In the genomic region with DNA sequence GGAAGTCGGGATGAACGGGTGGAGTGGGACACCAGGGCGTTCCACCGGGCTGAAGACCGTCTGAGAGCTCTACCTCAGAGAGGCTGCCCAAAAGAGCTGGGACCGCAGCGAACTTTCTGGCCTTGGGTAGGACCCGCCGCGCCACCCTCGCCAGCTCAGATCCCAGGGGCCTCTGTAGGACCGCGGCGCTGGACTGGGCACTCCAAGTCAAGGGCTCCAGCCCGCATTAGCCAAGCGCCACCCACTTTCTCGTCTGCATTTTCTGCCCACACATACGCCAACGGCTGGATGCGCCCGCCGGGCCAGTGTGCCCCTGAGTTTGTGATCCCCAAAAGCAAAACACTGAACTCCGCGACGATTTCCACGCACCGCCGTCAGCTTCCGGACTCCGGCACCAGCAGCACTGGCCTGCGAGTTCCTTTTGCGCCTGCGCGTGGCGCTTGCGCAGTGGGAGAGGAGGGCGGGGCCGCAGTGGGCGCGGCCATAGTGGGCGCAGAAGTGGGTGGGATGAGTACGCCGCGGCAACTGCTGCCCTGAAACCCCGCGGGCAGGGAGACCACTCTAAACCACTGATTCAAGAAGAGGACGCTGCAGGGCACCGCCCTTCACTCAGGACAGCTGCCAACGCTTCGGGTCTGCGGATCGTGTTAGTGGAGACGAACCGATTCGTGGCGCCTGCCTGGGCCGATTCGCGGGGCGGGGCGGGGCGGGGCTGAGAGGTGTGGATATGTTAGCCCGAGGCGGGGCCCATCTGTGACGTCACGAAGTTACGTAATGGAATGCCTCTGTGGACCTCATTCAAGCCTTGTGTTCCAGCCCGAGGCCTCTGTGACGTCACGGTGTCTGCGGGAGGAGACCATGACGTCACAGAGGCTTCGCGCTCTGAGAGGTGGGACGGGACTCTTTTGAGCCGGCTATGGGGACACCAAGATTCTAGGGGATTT, we compare ENCODE assay signal across 1 cellular context.
TF ChIP-seq lines count a peak whose summit lies in the region.

No MANE protein-coding gene starts in this region.

TF ChIP-seq in K562, 482 proteins besides CTCF, POLR2A, EP300 and RAD21 (continued from another document):
- TF ChIP-seq SMAD1 (IDR thresholded peaks at IDR 0.05; ENCODE audit: low read depth, low read length, partially characterized antibody) (peak; percentile 25), ELF1 (tag; IDR thresholded peaks at IDR 0.05) (peak; percentile 67), MAZ (CRISPR knock-in tag; conservative IDR thresholded peaks at IDR 0.05 in 1 of 2, IDR thresholded peaks at IDR 0.05 in 1 of 2) (peak in 1 of 2 experiments; percentile 65; a peak in 3 of 4 replicates), HNRNPL (IDR thresholded peaks at IDR 0.05; ENCODE audit: low read depth, low read length) (no peak), ZNF778 (CRISPR knock-in tag; IDR thresholded peaks at IDR 0.05) (no peak), GATA2 (CRISPR knock-in tag; IDR thresholded peaks at IDR 0.05) (no peak), CCNT2 (IDR thresholded peaks at IDR 0.05; ENCODE audit: borderline replicate concordance, extremely low read depth, insufficient read length, low read depth, low read length) (peak; percentile 27), PURB (CRISPR knock-in tag; IDR thresholded peaks at IDR 0.05; ENCODE audit: low read depth) (no peak), KDM5B (IDR thresholded peaks at IDR 0.05; ENCODE audit: insufficient replicate concordance, low read depth, low read length) (peak; percentile 95), HEY1 (CRISPR knock-in tag; IDR thresholded peaks at IDR 0.05; ENCODE audit: borderline replicate concordance) (no peak), CBX2 (IDR thresholded peaks at IDR 0.05; ENCODE audit: insufficient read depth, low read length, poor library complexity, severe bottlenecking) (no peak), CEBPG (CRISPR knock-in tag; IDR thresholded peaks at IDR 0.05) (peak; percentile 66; the same call in 1 of the 2 replicates), CEBPG (tag; conservative IDR thresholded peaks at IDR 0.05 in 1 of 2, IDR thresholded peaks at IDR 0.05 in 1 of 2) (peak; percentile 87 to 90), NCOA1 (IDR thresholded peaks at IDR 0.05; ENCODE audit: low read depth) (peak; percentile 99), MAFG (tag; conservative IDR thresholded peaks at IDR 0.05) (no peak), MBD2 (IDR thresholded peaks at IDR 0.05; ENCODE audit: borderline replicate concordance, low read depth) (peak; percentile 52), GATAD2B (IDR thresholded peaks at IDR 0.05; ENCODE audit: borderline replicate concordance) (no peak), NR2C2 (CRISPR knock-in tag; IDR thresholded peaks at IDR 0.05) (no peak), NR2C2 (tag; IDR thresholded peaks at IDR 0.05) (no peak; the same call in 1 of the 2 replicates), SP2 (IDR thresholded peaks at IDR 0.05; ENCODE audit: extremely low read depth, low read depth, low read length, poor library complexity, severe bottlenecking) (no peak), RBBP5 (IDR thresholded peaks at IDR 0.05; ENCODE audit: borderline replicate concordance, insufficient read depth, low read length, poor library complexity, severe bottlenecking) (peak; percentile 67), NBN (IDR thresholded peaks at IDR 0.05; ENCODE audit: low read depth) (peak; percentile 100), RFX5 (IDR thresholded peaks at IDR 0.05; ENCODE audit: low read depth, low read length) (peak; percentile 76; the same call in 1 of the 2 replicates)
- TF ChIP-seq, protein P1, sequence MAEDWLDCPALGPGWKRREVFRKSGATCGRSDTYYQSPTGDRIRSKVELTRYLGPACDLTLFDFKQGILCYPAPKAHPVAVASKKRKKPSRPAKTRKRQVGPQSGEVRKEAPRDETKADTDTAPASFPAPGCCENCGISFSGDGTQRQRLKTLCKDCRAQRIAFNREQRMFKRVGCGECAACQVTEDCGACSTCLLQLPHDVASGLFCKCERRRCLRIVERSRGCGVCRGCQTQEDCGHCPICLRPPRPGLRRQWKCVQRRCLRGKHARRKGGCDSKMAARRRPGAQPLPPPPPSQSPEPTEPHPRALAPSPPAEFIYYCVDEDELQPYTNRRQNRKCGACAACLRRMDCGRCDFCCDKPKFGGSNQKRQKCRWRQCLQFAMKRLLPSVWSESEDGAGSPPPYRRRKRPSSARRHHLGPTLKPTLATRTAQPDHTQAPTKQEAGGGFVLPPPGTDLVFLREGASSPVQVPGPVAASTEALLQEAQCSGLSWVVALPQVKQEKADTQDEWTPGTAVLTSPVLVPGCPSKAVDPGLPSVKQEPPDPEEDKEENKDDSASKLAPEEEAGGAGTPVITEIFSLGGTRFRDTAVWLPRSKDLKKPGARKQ (CRISPR knock-in tag; IDR thresholded peaks at IDR 0.05) = no peak
- TF ChIP-seq, protein P2, sequence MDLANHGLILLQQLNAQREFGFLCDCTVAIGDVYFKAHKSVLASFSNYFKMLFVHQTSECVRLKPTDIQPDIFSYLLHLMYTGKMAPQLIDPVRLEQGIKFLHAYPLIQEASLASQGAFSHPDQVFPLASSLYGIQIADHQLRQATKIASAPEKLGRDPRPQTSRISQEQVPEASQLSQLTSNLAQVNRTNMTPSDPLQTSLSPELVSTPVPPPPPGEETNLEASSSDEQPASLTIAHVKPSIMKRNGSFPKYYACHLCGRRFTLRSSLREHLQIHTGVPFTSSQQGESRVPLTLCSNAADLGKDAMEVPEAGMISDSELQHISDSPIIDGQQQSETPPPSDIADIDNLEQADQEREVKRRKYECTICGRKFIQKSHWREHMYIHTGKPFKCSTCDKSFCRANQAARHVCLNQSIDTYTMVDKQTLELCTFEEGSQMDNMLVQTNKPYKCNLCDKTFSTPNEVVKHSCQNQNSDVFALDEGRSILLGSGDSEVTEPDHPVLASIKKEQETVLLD (IDR thresholded peaks at IDR 0.05) = peak; percentile 95
- TF ChIP-seq, protein P3, sequence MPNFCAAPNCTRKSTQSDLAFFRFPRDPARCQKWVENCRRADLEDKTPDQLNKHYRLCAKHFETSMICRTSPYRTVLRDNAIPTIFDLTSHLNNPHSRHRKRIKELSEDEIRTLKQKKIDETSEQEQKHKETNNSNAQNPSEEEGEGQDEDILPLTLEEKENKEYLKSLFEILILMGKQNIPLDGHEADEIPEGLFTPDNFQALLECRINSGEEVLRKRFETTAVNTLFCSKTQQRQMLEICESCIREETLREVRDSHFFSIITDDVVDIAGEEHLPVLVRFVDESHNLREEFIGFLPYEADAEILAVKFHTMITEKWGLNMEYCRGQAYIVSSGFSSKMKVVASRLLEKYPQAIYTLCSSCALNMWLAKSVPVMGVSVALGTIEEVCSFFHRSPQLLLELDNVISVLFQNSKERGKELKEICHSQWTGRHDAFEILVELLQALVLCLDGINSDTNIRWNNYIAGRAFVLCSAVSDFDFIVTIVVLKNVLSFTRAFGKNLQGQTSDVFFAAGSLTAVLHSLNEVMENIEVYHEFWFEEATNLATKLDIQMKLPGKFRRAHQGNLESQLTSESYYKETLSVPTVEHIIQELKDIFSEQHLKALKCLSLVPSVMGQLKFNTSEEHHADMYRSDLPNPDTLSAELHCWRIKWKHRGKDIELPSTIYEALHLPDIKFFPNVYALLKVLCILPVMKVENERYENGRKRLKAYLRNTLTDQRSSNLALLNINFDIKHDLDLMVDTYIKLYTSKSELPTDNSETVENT (CRISPR knock-in tag; IDR thresholded peaks at IDR 0.05) = peak; percentile 36; the same call in 1 of the 2 replicates
- TF ChIP-seq, protein P4, sequence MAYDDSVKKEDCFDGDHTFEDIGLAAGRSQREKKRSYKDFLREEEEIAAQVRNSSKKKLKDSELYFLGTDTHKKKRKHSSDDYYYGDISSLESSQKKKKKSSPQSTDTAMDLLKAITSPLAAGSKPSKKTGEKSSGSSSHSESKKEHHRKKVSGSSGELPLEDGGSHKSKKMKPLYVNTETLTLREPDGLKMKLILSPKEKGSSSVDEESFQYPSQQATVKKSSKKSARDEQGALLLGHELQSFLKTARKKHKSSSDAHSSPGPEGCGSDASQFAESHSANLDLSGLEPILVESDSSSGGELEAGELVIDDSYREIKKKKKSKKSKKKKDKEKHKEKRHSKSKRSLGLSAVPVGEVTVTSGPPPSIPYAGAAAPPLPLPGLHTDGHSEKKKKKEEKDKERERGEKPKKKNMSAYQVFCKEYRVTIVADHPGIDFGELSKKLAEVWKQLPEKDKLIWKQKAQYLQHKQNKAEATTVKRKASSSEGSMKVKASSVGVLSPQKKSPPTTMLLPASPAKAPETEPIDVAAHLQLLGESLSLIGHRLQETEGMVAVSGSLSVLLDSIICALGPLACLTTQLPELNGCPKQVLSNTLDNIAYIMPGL (CRISPR knock-in tag; IDR thresholded peaks at IDR 0.05) = no peak
- TF ChIP-seq, protein P5, sequence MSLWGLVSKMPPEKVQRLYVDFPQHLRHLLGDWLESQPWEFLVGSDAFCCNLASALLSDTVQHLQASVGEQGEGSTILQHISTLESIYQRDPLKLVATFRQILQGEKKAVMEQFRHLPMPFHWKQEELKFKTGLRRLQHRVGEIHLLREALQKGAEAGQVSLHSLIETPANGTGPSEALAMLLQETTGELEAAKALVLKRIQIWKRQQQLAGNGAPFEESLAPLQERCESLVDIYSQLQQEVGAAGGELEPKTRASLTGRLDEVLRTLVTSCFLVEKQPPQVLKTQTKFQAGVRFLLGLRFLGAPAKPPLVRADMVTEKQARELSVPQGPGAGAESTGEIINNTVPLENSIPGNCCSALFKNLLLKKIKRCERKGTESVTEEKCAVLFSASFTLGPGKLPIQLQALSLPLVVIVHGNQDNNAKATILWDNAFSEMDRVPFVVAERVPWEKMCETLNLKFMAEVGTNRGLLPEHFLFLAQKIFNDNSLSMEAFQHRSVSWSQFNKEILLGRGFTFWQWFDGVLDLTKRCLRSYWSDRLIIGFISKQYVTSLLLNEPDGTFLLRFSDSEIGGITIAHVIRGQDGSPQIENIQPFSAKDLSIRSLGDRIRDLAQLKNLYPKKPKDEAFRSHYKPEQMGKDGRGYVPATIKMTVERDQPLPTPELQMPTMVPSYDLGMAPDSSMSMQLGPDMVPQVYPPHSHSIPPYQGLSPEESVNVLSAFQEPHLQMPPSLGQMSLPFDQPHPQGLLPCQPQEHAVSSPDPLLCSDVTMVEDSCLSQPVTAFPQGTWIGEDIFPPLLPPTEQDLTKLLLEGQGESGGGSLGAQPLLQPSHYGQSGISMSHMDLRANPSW (CRISPR knock-in tag; IDR thresholded peaks at IDR 0.05) = no peak
